In the genomic region with DNA sequence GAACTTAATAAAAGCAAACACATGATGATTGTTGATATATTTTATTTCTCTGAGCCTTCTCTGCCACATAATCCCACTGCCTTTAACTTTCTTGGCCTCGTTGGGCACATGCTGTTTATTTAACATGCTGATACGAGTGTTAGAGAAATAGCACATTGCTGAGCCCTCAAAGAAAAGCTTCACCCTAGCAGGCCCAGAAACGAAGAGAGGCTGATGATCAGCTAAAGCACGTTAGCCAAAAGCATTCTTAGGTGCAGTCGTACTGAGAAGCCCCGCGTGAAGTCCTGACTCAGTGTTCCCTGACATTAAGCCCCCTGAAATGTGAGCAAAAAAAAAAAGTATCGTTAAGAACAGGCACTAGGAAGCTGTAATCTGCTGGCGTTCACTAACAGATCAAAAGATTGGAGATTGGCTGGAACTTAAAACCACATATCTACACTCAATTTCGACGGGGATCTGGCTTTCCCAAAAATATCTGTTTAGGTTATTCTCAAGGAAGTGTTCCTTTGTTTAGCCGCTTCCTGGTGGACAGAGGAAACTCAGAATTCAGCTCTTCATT, we compare ENCODE assay signal across 13 cellular contexts.
DNase-seq lines count a peak whose midpoint lies in the region; ATAC-seq, FAIRE-seq and TF ChIP-seq lines count a peak whose summit lies in the region.
"Had no signal": no experiment of that assay in that cellular context is flagged by ENCODE, and none has a peak within 500 bp of the region (broad histone marks: within the 10 kb centered on the region; RNA-seq: fewer than 3 reads in every experiment).

No MANE protein-coding gene starts in this region.

- no peaks in the 10 kb centered on the region for H3K27me3 Mint-ChIP-seq in activated T-cell treated with anti-CD3 and anti-CD28 coated beads, Interleukin-2, amount 50 U/mL, for 24 hours
- no peaks in the 10 kb centered on the region for H3K27me3 Mint-ChIP-seq in stimulated activated naive B cell treated with anti-CD40 and anti-IgM and Interleukin-4, amounts not matched to agents 10 μg/mL and 1 μg/mL and 100 μg/mL, for 72 hours
- H3K27me3 Mint-ChIP-seq: activated CD4-positive, alpha-beta T cell treated with anti-CD3 and anti-CD28 coated beads, Interleukin-2, amount 10 ng/mL, durations not matched to agents 7 days and 5 days had no signal

- WGBS in right cardiac atrium, result 42% methylated on average over 12 of the region's 12 CpGs

- H3K4me3 Mint-ChIP-seq in activated T-cell treated with anti-CD3 and anti-CD28 coated beads, Interleukin-2, amount 50 U/mL, for 24 hours, result no peak overlapping the region
- peak overlapping the region; percentile 79 to 80 for H3K4me3 Mint-ChIP-seq in stimulated activated naive B cell treated with anti-CD40 and anti-IgM and Interleukin-4, amounts not matched to agents 10 μg/mL and 1 μg/mL and 100 μg/mL, for 72 hours
- H3K4me3 Mint-ChIP-seq: activated CD4-positive, alpha-beta T cell treated with anti-CD3 and anti-CD28 coated beads, Interleukin-2, amount 10 ng/mL, durations not matched to agents 7 days and 5 days had no signal

- H3K9me3 Mint-ChIP-seq in activated T-cell treated with anti-CD3 and anti-CD28 coated beads, Interleukin-2, amount 50 U/mL, for 24 hours, result no peaks in the 10 kb centered on the region
- H3K9me3 Mint-ChIP-seq in stimulated activated naive B cell treated with anti-CD40 and anti-IgM and Interleukin-4, amounts not matched to agents 10 μg/mL and 1 μg/mL and 100 μg/mL, for 72 hours, result no peaks in the 10 kb centered on the region
- H3K9me3 Mint-ChIP-seq: activated CD4-positive, alpha-beta T cell treated with anti-CD3 and anti-CD28 coated beads, Interleukin-2, amount 10 ng/mL, durations not matched to agents 7 days and 5 days; activated T-cell treated with anti-CD3 and anti-CD28 coated beads, Interleukin-2, amount 50 U/mL, for 72 hours had no signal

- ATAC-seq in SK-N-SH treated with all-trans-retinoic acid at 6 μM for 48 hours (no peak), right cardiac atrium (peak in 1 of 2 donors; percentile 5), HG02981 (IDR thresholded peaks at IDR 0.05; ENCODE audit: unreplicated experiment) (no peak)
- ATAC-seq in stimulated activated naive B cell treated with anti-CD40 and anti-IgM and Interleukin-4, amounts not matched to agents 10 μg/mL and 1 μg/mL and 100 μg/mL, for 72 hours (replicated peaks), result no peak

- FAIRE-seq in urothelium cell line (lab: Jason Lieb, UNC), result no peak

- intact Hi-C loops in right cardiac atrium (cut with DNase I), result no loop called here

- H3K36me3 Mint-ChIP-seq in activated T-cell treated with anti-CD3 and anti-CD28 coated beads, Interleukin-2, amount 50 U/mL, for 24 hours (ENCODE audit: low read depth), result peaks cover 37% of the 10 kb centered on the region
- peaks cover 18 to 37% of the 10 kb centered on the region in 2 donors for H3K36me3 Mint-ChIP-seq in stimulated activated naive B cell treated with anti-CD40 and anti-IgM and Interleukin-4, amounts not matched to agents 10 μg/mL and 1 μg/mL and 100 μg/mL, for 72 hours

- DNase-seq in activated T-cell treated with anti-CD3 and anti-CD28 coated beads, Interleukin-2, amount 50 U/mL, for 24 hours, result no peak
- no peak for DNase-seq in activated T-cell treated with anti-CD3 and anti-CD28 coated beads for 4 hours
- DNase-seq in right cardiac atrium, result no peak
- no peak for DNase-seq in stimulated activated naive B cell treated with anti-CD40 and anti-IgM and Interleukin-4, amounts not matched to agents 10 μg/mL and 1 μg/mL and 100 μg/mL, for 72 hours
- no peak for DNase-seq in urothelium cell line (ENCODE audit: low spot score)
- no peak for DNase-seq in NCI-H1694 treated with DMSO at 0.1 percent for 48 hours (lab: John Stamatoyannopoulos, UW)
- DNase-seq: activated CD4-positive, alpha-beta T cell treated with anti-CD3 and anti-CD28 coated beads, Interleukin-2, amount 10 ng/mL, durations not matched to agents 7 days and 5 days; activated T-cell treated with anti-CD3 and anti-CD28 coated beads, Interleukin-2, amount 50 U/mL, for 72 hours; Caco-2; NCI-H146; stimulated activated CD8-positive, alpha-beta memory T cell treated with anti-CD3 and anti-CD28 coated beads, Interleukin-4, amount 100 ng/mL, for 48 hours had no signal

- H3K4me3 ChIP-seq in right cardiac atrium (ENCODE audit: low read length), result no peak overlapping the region

- no peaks in the 10 kb centered on the region for H3K27me3 ChIP-seq in right cardiac atrium (ENCODE audit: control insufficient read depth, insufficient read depth)

- no peaks in the 10 kb centered on the region for H3K9me3 ChIP-seq in right cardiac atrium (ENCODE audit: control insufficient read depth, low read length)

- peak overlapping the region; percentile 50 for H3K27ac ChIP-seq in right cardiac atrium (ENCODE audit: low read length)

- peaks cover 7% of the 10 kb centered on the region for H3K4me1 ChIP-seq in right cardiac atrium (ENCODE audit: control insufficient read depth, insufficient read depth, low read length)
- H3K4me1 ChIP-seq: Caco-2 had no signal

- H3K27ac Mint-ChIP-seq in activated T-cell treated with anti-CD3 and anti-CD28 coated beads, Interleukin-2, amount 50 U/mL, for 24 hours, result peak overlapping the region; percentile 71
- H3K27ac Mint-ChIP-seq in stimulated activated naive B cell treated with anti-CD40 and anti-IgM and Interleukin-4, amounts not matched to agents 10 μg/mL and 1 μg/mL and 100 μg/mL, for 72 hours, result peak overlapping the region; percentile 94

- H3K4me1 Mint-ChIP-seq in activated T-cell treated with anti-CD3 and anti-CD28 coated beads, Interleukin-2, amount 50 U/mL, for 24 hours (ENCODE audit: low read depth), result peaks cover 30% of the 10 kb centered on the region
- peaks cover 36 to 73% of the 10 kb centered on the region in 2 donors for H3K4me1 Mint-ChIP-seq in stimulated activated naive B cell treated with anti-CD40 and anti-IgM and Interleukin-4, amounts not matched to agents 10 μg/mL and 1 μg/mL and 100 μg/mL, for 72 hours

TF ChIP-seq in SK-N-SH treated with all-trans-retinoic acid at 6 μM for 48 hours, 23 proteins besides CTCF, POLR2A, EP300 and RAD21:
- TF ChIP-seq SNAI2 (CRISPR knock-in tag; IDR thresholded peaks at IDR 0.05) (no peak), BACH2 (CRISPR knock-in tag; IDR thresholded peaks at IDR 0.05; ENCODE audit: borderline replicate concordance) (peak; percentile 57; the same call in 1 of the 2 replicates), ZNF565 (CRISPR knock-in tag; conservative IDR thresholded peaks at IDR 0.05; ENCODE audit: low read depth) (no peak), ZC3H10 (CRISPR knock-in tag; IDR thresholded peaks at IDR 0.05) (no peak), ZFP3 (CRISPR knock-in tag; IDR thresholded peaks at IDR 0.05) (no peak), RARB (CRISPR knock-in tag; IDR thresholded peaks at IDR 0.05) (no peak), GLIS3 (CRISPR knock-in tag; IDR thresholded peaks at IDR 0.05) (no peak)
